In genomic region chr19:47047931-47048399, GRCh38 we compare ENCODE assay signal across 1 cellular context.
TF ChIP-seq lines count a peak whose summit lies in the region.

No MANE protein-coding gene starts in this region.

TF ChIP-seq in K562, 482 proteins besides CTCF, POLR2A, EP300 and RAD21 (continued from another document and continues in another):
- TF ChIP-seq ATF2 (CRISPR knock-in tag; IDR thresholded peaks at IDR 0.05) (no peak), POLR2G (IDR thresholded peaks at IDR 0.05; ENCODE audit: low read depth, low read length) (peak; percentile 68), CHD4 (IDR thresholded peaks at IDR 0.05; ENCODE audit: insufficient read depth, insufficient replicate concordance, low read depth, low read length, poor library complexity, severe bottlenecking) (no peak), MLLT1 (IDR thresholded peaks at IDR 0.05) (peak in 1 of 2 experiments; percentile 97; a peak in 2 of 4 replicates), SMAD1 (IDR thresholded peaks at IDR 0.05; ENCODE audit: low read depth, low read length, partially characterized antibody) (peak; percentile 17), TAF1 (IDR thresholded peaks at IDR 0.05; ENCODE audit: control insufficient read depth, extremely low read depth, insufficient read depth, low read length, severe bottlenecking) (peak; percentile 13), THAP12 (CRISPR knock-in tag; IDR thresholded peaks at IDR 0.05) (peak; percentile 42; the same call in 1 of the 2 replicates), HNRNPK (IDR thresholded peaks at IDR 0.05; ENCODE audit: low read depth, low read length, poor library complexity, severe bottlenecking) (no peak), KAT8 (IDR thresholded peaks at IDR 0.05; ENCODE audit: low read depth) (no peak), DIDO1 (tag; IDR thresholded peaks at IDR 0.05; ENCODE audit: low read depth) (peak; percentile 35; the same call in 1 of the 2 replicates), ELK1 (CRISPR knock-in tag; IDR thresholded peaks at IDR 0.05) (no peak), MAFK (IDR thresholded peaks at IDR 0.05; ENCODE audit: low read length) (no peak), RBM17 (IDR thresholded peaks at IDR 0.05; ENCODE audit: borderline replicate concordance, low read depth, low read length) (no peak), RB1 (IDR thresholded peaks at IDR 0.05; ENCODE audit: low read depth) (no peak), RBFOX2 (IDR thresholded peaks at IDR 0.05; ENCODE audit: low read depth, low read length) (peak; percentile 62), HDAC1 (IDR thresholded peaks at IDR 0.05) (peak in 1 of 2 experiments; percentile 95; a peak in 2 of 4 replicates), NRF1 (conservative IDR thresholded peaks at IDR 0.05 in 1 of 2, IDR thresholded peaks at IDR 0.05 in 1 of 2) (peak; percentile 17 to 33; a peak in 2 of 4 replicates), FOS (IDR thresholded peaks at IDR 0.05; ENCODE audit: extremely low read depth, insufficient read length) (peak; percentile 85), TFAP4 (CRISPR knock-in tag; IDR thresholded peaks at IDR 0.05; ENCODE audit: borderline replicate concordance) (0 out of 2 replicates have a peak, but pooled peaks have one; percentile 13), ZFP91 (CRISPR knock-in tag; IDR thresholded peaks at IDR 0.05) (no peak), MAZ (CRISPR knock-in tag; conservative IDR thresholded peaks at IDR 0.05 in 1 of 2, IDR thresholded peaks at IDR 0.05 in 1 of 2) (peak in 1 of 2 experiments; percentile 56; a peak in 1 of 4 replicates), KDM1A (IDR thresholded peaks at IDR 0.05) (peak; percentile 96), SP1 (CRISPR knock-in tag; IDR thresholded peaks at IDR 0.05) (no peak; the same call in 1 of the 2 replicates), USF1 (CRISPR knock-in tag; IDR thresholded peaks at IDR 0.05) (no peak), CBX3 (IDR thresholded peaks at IDR 0.05; ENCODE audit: borderline replicate concordance in 1 of 2, low read length in 2 of 2) (0 out of 3 replicates have a peak, but pooled peaks of 1 of the 2 experiments have one; percentile 27), NFYB (IDR thresholded peaks at IDR 0.05; ENCODE audit: extremely low read depth, insufficient read length) (peak; percentile 80), HIVEP1 (CRISPR knock-in tag; IDR thresholded peaks at IDR 0.05) (no peak), NKRF (IDR thresholded peaks at IDR 0.05; ENCODE audit: borderline replicate concordance) (peak; percentile 50; the same call in 1 of the 2 replicates), SAP30 (IDR thresholded peaks at IDR 0.05; ENCODE audit: borderline replicate concordance, insufficient read depth, low read depth, low read length, poor library complexity, severe bottlenecking) (peak; percentile 47), PHF8 (IDR thresholded peaks at IDR 0.05; ENCODE audit: borderline replicate concordance, low read length) (peak; percentile 70; the same call in 1 of the 2 replicates), HMGXB4 (CRISPR knock-in tag; IDR thresholded peaks at IDR 0.05) (peak; percentile 28; the same call in 1 of the 2 replicates), JUN (IDR thresholded peaks at IDR 0.05; ENCODE audit: borderline replicate concordance, low read depth, low read length) (peak; percentile 33; the same call in 1 of the 2 replicates), JUN (CRISPR knock-in tag; IDR thresholded peaks at IDR 0.05; ENCODE audit: borderline replicate concordance) (no peak), HBP1 (CRISPR knock-in tag; IDR thresholded peaks at IDR 0.05) (no peak), CREB5 (CRISPR knock-in tag; IDR thresholded peaks at IDR 0.05) (no peak), PCBP2 (IDR thresholded peaks at IDR 0.05; ENCODE audit: low read depth, low read length, poor library complexity, severe bottlenecking) (no peak), ZNF511 (CRISPR knock-in tag; IDR thresholded peaks at IDR 0.05) (peak; percentile 73; the same call in 1 of the 2 replicates), IRF9 (tag; IDR thresholded peaks at IDR 0.05) (no peak), ZNF316 (IDR thresholded peaks at IDR 0.05) (no peak), RBM39 (optimal IDR thresholded peaks at IDR 0.05; ENCODE audit: low read depth, low read length) (no peak), MBD2 (IDR thresholded peaks at IDR 0.05; ENCODE audit: borderline replicate concordance, low read depth) (0 out of 2 replicates have a peak, but pooled peaks have one; percentile 65)
